Comparison of ENCODE assay signal across 1 cellular context in the genomic region with DNA sequence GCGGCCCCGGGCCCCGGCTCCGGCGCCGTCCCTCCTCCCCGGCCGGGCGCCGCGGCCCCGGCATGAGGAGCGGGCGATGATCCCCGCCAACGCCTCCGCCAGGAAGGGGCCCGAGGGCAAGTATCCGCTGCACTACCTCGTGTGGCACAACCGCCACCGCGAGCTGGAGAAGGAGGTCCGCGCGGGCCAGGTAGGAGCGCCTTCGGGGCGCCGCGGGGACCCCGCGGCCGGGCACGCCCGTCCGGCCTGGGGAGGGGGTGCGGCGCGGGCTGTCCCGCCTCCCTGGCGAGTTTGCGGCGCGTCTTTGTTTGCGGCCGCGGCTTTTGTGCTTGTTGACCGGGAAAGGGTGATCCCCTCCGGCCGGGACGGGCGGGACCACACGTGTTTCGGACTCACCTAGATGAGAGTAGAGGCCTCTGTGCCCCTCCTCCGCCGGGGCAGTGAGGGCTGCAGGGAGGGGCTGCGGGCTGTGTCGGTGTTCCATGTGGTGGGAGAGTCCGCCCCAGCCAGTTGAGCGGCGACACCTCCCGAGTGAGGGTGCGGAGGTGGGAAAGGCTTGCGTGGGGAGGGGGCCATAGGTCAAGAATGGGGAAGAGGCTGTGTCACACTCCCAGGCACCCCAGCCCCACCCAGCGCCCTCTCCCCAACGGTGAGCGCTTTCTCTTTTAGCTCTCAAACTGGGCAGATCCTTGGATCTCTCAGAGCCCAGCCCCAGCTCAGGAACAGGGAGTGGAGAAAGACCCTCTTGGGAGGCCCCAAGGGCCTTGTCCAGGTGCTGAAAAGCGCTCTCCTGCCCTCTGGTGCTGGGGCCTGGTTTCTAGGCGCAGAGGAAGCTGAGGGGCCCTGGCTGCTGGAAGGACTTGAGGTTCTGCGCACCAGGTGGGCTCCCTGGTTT.
TF ChIP-seq lines count a peak whose summit lies in the region.

No MANE protein-coding gene starts in this region.

TF ChIP-seq in WTC11, 78 proteins besides CTCF, POLR2A, EP300 and RAD21 (continued from another document and continues in another):
- TF ChIP-seq, protein P1, sequence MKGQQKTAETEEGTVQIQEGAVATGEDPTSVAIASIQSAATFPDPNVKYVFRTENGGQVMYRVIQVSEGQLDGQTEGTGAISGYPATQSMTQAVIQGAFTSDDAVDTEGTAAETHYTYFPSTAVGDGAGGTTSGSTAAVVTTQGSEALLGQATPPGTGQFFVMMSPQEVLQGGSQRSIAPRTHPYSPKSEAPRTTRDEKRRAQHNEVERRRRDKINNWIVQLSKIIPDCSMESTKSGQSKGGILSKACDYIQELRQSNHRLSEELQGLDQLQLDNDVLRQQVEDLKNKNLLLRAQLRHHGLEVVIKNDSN (CRISPR knock-in tag; IDR thresholded peaks at IDR 0.05) = peak; percentile 80
- TF ChIP-seq JUN (CRISPR knock-in tag; IDR thresholded peaks at IDR 0.05) (peak; percentile 98), SMAD3 (CRISPR knock-in tag; IDR thresholded peaks at IDR 0.05; ENCODE audit: borderline replicate concordance) (no peak), OVOL2 (CRISPR knock-in tag; IDR thresholded peaks at IDR 0.05; ENCODE audit: borderline replicate concordance) (no peak), ZNF416 (CRISPR knock-in tag; IDR thresholded peaks at IDR 0.05) (no peak), EMX1 (CRISPR knock-in tag; IDR thresholded peaks at IDR 0.05) (no peak), FOXJ3 (CRISPR knock-in tag; IDR thresholded peaks at IDR 0.05; ENCODE audit: borderline replicate concordance) (no peak), CREB1 (CRISPR knock-in tag; IDR thresholded peaks at IDR 0.05) (peak; percentile 66), TEAD4 (CRISPR knock-in tag; IDR thresholded peaks at IDR 0.05) (peak; percentile 93), RORB (CRISPR knock-in tag; IDR thresholded peaks at IDR 0.05) (no peak), ZNF232 (CRISPR knock-in tag; IDR thresholded peaks at IDR 0.05) (no peak), SP1 (CRISPR knock-in tag; conservative IDR thresholded peaks at IDR 0.05) (peak; percentile 30; the same call in 1 of the 2 replicates), ZBTB21 (CRISPR knock-in tag; IDR thresholded peaks at IDR 0.05; ENCODE audit: borderline replicate concordance) (peak; percentile 66; the same call in 1 of the 2 replicates)
- TF ChIP-seq, protein P2, sequence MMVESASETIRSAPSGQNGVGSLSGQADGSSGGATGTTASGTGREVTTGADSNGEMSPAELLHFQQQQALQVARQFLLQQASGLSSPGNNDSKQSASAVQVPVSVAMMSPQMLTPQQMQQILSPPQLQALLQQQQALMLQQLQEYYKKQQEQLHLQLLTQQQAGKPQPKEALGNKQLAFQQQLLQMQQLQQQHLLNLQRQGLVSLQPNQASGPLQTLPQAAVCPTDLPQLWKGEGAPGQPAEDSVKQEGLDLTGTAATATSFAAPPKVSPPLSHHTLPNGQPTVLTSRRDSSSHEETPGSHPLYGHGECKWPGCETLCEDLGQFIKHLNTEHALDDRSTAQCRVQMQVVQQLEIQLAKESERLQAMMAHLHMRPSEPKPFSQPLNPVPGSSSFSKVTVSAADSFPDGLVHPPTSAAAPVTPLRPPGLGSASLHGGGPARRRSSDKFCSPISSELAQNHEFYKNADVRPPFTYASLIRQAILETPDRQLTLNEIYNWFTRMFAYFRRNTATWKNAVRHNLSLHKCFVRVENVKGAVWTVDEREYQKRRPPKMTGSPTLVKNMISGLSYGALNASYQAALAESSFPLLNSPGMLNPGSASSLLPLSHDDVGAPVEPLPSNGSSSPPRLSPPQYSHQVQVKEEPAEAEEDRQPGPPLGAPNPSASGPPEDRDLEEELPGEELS (CRISPR knock-in tag; IDR thresholded peaks at IDR 0.05) = peak; percentile 10; the same call in 1 of the 2 replicates
- TF ChIP-seq, protein P3, sequence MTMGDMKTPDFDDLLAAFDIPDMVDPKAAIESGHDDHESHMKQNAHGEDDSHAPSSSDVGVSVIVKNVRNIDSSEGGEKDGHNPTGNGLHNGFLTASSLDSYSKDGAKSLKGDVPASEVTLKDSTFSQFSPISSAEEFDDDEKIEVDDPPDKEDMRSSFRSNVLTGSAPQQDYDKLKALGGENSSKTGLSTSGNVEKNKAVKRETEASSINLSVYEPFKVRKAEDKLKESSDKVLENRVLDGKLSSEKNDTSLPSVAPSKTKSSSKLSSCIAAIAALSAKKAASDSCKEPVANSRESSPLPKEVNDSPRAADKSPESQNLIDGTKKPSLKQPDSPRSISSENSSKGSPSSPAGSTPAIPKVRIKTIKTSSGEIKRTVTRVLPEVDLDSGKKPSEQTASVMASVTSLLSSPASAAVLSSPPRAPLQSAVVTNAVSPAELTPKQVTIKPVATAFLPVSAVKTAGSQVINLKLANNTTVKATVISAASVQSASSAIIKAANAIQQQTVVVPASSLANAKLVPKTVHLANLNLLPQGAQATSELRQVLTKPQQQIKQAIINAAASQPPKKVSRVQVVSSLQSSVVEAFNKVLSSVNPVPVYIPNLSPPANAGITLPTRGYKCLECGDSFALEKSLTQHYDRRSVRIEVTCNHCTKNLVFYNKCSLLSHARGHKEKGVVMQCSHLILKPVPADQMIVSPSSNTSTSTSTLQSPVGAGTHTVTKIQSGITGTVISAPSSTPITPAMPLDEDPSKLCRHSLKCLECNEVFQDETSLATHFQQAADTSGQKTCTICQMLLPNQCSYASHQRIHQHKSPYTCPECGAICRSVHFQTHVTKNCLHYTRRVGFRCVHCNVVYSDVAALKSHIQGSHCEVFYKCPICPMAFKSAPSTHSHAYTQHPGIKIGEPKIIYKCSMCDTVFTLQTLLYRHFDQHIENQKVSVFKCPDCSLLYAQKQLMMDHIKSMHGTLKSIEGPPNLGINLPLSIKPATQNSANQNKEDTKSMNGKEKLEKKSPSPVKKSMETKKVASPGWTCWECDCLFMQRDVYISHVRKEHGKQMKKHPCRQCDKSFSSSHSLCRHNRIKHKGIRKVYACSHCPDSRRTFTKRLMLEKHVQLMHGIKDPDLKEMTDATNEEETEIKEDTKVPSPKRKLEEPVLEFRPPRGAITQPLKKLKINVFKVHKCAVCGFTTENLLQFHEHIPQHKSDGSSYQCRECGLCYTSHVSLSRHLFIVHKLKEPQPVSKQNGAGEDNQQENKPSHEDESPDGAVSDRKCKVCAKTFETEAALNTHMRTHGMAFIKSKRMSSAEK (CRISPR knock-in tag; IDR thresholded peaks at IDR 0.05; ENCODE audit: borderline replicate concordance) = no peak
- TF ChIP-seq, protein P4, sequence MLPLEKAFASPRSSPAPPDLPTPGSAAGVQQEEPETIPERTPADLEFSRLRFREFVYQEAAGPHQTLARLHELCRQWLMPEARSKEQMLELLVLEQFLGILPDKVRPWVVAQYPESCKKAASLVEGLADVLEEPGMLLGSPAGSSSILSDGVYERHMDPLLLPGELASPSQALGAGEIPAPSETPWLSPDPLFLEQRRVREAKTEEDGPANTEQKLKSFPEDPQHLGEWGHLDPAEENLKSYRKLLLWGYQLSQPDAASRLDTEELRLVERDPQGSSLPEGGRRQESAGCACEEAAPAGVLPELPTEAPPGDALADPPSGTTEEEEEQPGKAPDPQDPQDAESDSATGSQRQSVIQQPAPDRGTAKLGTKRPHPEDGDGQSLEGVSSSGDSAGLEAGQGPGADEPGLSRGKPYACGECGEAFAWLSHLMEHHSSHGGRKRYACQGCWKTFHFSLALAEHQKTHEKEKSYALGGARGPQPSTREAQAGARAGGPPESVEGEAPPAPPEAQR (CRISPR knock-in tag; IDR thresholded peaks at IDR 0.05) = no peak
- TF ChIP-seq, protein P5, sequence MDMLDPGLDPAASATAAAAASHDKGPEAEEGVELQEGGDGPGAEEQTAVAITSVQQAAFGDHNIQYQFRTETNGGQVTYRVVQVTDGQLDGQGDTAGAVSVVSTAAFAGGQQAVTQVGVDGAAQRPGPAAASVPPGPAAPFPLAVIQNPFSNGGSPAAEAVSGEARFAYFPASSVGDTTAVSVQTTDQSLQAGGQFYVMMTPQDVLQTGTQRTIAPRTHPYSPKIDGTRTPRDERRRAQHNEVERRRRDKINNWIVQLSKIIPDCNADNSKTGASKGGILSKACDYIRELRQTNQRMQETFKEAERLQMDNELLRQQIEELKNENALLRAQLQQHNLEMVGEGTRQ (CRISPR knock-in tag; IDR thresholded peaks at IDR 0.05) = no peak; the same call in 1 of the 2 replicates
- TF ChIP-seq, protein P6, sequence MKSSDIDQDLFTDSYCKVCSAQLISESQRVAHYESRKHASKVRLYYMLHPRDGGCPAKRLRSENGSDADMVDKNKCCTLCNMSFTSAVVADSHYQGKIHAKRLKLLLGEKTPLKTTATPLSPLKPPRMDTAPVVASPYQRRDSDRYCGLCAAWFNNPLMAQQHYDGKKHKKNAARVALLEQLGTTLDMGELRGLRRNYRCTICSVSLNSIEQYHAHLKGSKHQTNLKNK (CRISPR knock-in tag; IDR thresholded peaks at IDR 0.05) = no peak
- TF ChIP-seq, protein P7, sequence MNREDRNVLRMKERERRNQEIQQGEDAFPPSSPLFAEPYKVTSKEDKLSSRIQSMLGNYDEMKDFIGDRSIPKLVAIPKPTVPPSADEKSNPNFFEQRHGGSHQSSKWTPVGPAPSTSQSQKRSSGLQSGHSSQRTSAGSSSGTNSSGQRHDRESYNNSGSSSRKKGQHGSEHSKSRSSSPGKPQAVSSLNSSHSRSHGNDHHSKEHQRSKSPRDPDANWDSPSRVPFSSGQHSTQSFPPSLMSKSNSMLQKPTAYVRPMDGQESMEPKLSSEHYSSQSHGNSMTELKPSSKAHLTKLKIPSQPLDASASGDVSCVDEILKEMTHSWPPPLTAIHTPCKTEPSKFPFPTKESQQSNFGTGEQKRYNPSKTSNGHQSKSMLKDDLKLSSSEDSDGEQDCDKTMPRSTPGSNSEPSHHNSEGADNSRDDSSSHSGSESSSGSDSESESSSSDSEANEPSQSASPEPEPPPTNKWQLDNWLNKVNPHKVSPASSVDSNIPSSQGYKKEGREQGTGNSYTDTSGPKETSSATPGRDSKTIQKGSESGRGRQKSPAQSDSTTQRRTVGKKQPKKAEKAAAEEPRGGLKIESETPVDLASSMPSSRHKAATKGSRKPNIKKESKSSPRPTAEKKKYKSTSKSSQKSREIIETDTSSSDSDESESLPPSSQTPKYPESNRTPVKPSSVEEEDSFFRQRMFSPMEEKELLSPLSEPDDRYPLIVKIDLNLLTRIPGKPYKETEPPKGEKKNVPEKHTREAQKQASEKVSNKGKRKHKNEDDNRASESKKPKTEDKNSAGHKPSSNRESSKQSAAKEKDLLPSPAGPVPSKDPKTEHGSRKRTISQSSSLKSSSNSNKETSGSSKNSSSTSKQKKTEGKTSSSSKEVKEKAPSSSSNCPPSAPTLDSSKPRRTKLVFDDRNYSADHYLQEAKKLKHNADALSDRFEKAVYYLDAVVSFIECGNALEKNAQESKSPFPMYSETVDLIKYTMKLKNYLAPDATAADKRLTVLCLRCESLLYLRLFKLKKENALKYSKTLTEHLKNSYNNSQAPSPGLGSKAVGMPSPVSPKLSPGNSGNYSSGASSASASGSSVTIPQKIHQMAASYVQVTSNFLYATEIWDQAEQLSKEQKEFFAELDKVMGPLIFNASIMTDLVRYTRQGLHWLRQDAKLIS (CRISPR knock-in tag; IDR thresholded peaks at IDR 0.05; ENCODE audit: borderline replicate concordance) = peak; percentile 80; the same call in 1 of the 2 replicates
- TF ChIP-seq, protein P8, sequence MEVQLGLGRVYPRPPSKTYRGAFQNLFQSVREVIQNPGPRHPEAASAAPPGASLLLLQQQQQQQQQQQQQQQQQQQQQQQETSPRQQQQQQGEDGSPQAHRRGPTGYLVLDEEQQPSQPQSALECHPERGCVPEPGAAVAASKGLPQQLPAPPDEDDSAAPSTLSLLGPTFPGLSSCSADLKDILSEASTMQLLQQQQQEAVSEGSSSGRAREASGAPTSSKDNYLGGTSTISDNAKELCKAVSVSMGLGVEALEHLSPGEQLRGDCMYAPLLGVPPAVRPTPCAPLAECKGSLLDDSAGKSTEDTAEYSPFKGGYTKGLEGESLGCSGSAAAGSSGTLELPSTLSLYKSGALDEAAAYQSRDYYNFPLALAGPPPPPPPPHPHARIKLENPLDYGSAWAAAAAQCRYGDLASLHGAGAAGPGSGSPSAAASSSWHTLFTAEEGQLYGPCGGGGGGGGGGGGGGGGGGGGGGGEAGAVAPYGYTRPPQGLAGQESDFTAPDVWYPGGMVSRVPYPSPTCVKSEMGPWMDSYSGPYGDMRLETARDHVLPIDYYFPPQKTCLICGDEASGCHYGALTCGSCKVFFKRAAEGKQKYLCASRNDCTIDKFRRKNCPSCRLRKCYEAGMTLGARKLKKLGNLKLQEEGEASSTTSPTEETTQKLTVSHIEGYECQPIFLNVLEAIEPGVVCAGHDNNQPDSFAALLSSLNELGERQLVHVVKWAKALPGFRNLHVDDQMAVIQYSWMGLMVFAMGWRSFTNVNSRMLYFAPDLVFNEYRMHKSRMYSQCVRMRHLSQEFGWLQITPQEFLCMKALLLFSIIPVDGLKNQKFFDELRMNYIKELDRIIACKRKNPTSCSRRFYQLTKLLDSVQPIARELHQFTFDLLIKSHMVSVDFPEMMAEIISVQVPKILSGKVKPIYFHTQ (CRISPR knock-in tag; IDR thresholded peaks at IDR 0.05) = no peak
- TF ChIP-seq, protein P9, sequence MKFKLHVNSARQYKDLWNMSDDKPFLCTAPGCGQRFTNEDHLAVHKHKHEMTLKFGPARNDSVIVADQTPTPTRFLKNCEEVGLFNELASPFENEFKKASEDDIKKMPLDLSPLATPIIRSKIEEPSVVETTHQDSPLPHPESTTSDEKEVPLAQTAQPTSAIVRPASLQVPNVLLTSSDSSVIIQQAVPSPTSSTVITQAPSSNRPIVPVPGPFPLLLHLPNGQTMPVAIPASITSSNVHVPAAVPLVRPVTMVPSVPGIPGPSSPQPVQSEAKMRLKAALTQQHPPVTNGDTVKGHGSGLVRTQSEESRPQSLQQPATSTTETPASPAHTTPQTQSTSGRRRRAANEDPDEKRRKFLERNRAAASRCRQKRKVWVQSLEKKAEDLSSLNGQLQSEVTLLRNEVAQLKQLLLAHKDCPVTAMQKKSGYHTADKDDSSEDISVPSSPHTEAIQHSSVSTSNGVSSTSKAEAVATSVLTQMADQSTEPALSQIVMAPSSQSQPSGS (CRISPR knock-in tag; IDR thresholded peaks at IDR 0.05; ENCODE audit: borderline replicate concordance, low read depth) = peak; percentile 70; the same call in 1 of the 2 replicates
- TF ChIP-seq, protein P10, sequence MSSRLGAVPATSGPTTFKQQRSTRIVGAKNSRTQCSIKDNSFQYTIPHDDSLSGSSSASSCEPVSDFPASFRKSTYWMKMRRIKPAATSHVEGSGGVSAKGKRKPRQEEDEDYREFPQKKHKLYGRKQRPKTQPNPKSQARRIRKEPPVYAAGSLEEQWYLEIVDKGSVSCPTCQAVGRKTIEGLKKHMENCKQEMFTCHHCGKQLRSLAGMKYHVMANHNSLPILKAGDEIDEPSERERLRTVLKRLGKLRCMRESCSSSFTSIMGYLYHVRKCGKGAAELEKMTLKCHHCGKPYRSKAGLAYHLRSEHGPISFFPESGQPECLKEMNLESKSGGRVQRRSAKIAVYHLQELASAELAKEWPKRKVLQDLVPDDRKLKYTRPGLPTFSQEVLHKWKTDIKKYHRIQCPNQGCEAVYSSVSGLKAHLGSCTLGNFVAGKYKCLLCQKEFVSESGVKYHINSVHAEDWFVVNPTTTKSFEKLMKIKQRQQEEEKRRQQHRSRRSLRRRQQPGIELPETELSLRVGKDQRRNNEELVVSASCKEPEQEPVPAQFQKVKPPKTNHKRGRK (CRISPR knock-in tag; IDR thresholded peaks at IDR 0.05; ENCODE audit: borderline replicate concordance) = no peak
- TF ChIP-seq, protein P11, sequence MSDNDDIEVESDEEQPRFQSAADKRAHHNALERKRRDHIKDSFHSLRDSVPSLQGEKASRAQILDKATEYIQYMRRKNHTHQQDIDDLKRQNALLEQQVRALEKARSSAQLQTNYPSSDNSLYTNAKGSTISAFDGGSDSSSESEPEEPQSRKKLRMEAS (CRISPR knock-in tag; IDR thresholded peaks at IDR 0.05) = peak; percentile 68; the same call in 1 of the 2 replicates
- TF ChIP-seq, protein P12, sequence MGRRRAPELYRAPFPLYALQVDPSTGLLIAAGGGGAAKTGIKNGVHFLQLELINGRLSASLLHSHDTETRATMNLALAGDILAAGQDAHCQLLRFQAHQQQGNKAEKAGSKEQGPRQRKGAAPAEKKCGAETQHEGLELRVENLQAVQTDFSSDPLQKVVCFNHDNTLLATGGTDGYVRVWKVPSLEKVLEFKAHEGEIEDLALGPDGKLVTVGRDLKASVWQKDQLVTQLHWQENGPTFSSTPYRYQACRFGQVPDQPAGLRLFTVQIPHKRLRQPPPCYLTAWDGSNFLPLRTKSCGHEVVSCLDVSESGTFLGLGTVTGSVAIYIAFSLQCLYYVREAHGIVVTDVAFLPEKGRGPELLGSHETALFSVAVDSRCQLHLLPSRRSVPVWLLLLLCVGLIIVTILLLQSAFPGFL (CRISPR knock-in tag; IDR thresholded peaks at IDR 0.05; ENCODE audit: borderline replicate concordance) = peak; percentile 60; the same call in 1 of the 2 replicates
